In the genomic region with DNA sequence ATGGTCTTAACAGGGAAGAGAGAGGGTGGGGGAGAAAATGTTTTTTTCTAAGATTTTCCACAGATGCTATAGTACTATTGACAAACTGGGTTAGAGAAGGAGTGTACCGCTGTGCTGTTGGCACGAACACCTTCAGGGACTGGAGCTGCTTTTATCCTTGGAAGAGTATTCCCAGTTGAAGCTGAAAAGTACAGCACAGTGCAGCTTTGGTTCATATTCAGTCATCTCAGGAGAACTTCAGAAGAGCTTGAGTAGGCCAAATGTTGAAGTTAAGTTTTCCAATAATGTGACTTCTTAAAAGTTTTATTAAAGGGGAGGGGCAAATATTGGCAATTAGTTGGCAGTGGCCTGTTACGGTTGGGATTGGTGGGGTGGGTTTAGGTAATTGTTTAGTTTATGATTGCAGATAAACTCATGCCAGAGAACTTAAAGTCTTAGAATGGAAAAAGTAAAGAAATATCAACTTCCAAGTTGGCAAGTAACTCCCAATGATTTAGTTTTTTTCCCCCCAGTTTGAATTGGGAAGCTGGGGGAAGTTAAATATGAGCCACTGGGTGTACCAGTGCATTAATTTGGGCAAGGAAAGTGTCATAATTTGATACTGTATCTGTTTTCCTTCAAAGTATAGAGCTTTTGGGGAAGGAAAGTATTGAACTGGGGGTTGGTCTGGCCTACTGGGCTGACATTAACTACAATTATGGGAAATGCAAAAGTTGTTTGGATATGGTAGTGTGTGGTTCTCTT, we compare ENCODE assay signal across 1 cellular context.
TF ChIP-seq lines count a peak whose summit lies in the region.

No MANE protein-coding gene starts in this region.

TF ChIP-seq in K562, 482 proteins besides CTCF, POLR2A, EP300 and RAD21 (continued from another document and continues in another):
- TF ChIP-seq, protein P1, sequence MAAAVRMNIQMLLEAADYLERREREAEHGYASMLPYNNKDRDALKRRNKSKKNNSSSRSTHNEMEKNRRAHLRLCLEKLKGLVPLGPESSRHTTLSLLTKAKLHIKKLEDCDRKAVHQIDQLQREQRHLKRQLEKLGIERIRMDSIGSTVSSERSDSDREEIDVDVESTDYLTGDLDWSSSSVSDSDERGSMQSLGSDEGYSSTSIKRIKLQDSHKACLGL (CRISPR knock-in tag; IDR thresholded peaks at IDR 0.05; ENCODE audit: borderline replicate concordance, poor library complexity, severe bottlenecking), result no peak
- TF ChIP-seq ZBTB1 (CRISPR knock-in tag; IDR thresholded peaks at IDR 0.05; ENCODE audit: borderline replicate concordance, low read depth) (peak; percentile 41; the same call in 1 of the 2 replicates), EZH2 (IDR thresholded peaks at IDR 0.05; ENCODE audit: borderline replicate concordance, low read depth, low read length) (no peak), ZNF274 (IDR thresholded peaks at IDR 0.05; ENCODE audit: borderline replicate concordance, low read depth, low read length) (no peak), FOSL1 (tag; conservative IDR thresholded peaks at IDR 0.05) (no peak), MAZ (CRISPR knock-in tag; conservative IDR thresholded peaks at IDR 0.05 in 1 of 2, IDR thresholded peaks at IDR 0.05 in 1 of 2) (peak in 1 of 2 experiments; percentile 11; a peak in 3 of 4 replicates), L3MBTL2 (IDR thresholded peaks at IDR 0.05) (no peak), ILK (tag; IDR thresholded peaks at IDR 0.05; ENCODE audit: borderline replicate concordance, low read depth) (no peak), SIRT6 (IDR thresholded peaks at IDR 0.05; ENCODE audit: low read depth, low read length) (no peak), TEAD4 (IDR thresholded peaks at IDR 0.05; ENCODE audit: low read length) (peak; percentile 11; the same call in 1 of the 2 replicates), TEAD4 (CRISPR knock-in tag; IDR thresholded peaks at IDR 0.05; ENCODE audit: borderline replicate concordance) (no peak), TOE1 (IDR thresholded peaks at IDR 0.05; ENCODE audit: borderline replicate concordance) (no peak), TOE1 (CRISPR knock-in tag; IDR thresholded peaks at IDR 0.05; ENCODE audit: borderline replicate concordance, low read depth) (no peak), U2AF2 (optimal IDR thresholded peaks at IDR 0.05; ENCODE audit: low read depth, low read length) (no peak), KHSRP (IDR thresholded peaks at IDR 0.05) (no peak; the same call in none of the 2 replicates), ZNF311 (CRISPR knock-in tag; IDR thresholded peaks at IDR 0.05) (no peak), HCFC1 (IDR thresholded peaks at IDR 0.05; ENCODE audit: low read depth, low read length) (no peak), RUNX1 (IDR thresholded peaks at IDR 0.05; ENCODE audit: low read depth) (no peak), WHSC1 (IDR thresholded peaks at IDR 0.05; ENCODE audit: low read length) (no peak), CREM (IDR thresholded peaks at IDR 0.05; ENCODE audit: low read depth) (no peak), CREBBP (IDR thresholded peaks at IDR 0.05; ENCODE audit: low read depth, low read length) (no peak), RCOR1 (IDR thresholded peaks at IDR 0.05; ENCODE audit: borderline replicate concordance in 1 of 2, low read depth in 2 of 2, low read length in 2 of 2) (no peak), KDM2B (CRISPR knock-in tag; IDR thresholded peaks at IDR 0.05) (no peak), ZNF695 (CRISPR knock-in tag; IDR thresholded peaks at IDR 0.05) (no peak), CSDE1 (IDR thresholded peaks at IDR 0.05) (peak in 1 of 2 experiments; percentile 15; a peak in 1 of 4 replicates), NFYB (IDR thresholded peaks at IDR 0.05; ENCODE audit: extremely low read depth, insufficient read length) (no peak), ATF7 (IDR thresholded peaks at IDR 0.05) (no peak), TAF7 (tag; IDR thresholded peaks at IDR 0.05) (no peak), DNMT1 (IDR thresholded peaks at IDR 0.05) (no peak), GATAD2B (IDR thresholded peaks at IDR 0.05; ENCODE audit: borderline replicate concordance) (no peak), ZNF589 (CRISPR knock-in tag; IDR thresholded peaks at IDR 0.05; ENCODE audit: low read depth) (no peak), ZNF79 (CRISPR knock-in tag; IDR thresholded peaks at IDR 0.05; ENCODE audit: low read depth) (no peak)
- TF ChIP-seq, protein P2, sequence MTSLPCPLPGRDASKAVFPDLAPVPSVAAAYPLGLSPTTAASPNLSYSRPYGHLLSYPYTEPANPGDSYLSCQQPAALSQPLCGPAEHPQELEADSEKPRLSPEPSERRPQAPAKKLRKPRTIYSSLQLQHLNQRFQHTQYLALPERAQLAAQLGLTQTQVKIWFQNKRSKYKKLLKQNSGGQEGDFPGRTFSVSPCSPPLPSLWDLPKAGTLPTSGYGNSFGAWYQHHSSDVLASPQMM (CRISPR knock-in tag; IDR thresholded peaks at IDR 0.05), result no peak
- TF ChIP-seq, protein P3, sequence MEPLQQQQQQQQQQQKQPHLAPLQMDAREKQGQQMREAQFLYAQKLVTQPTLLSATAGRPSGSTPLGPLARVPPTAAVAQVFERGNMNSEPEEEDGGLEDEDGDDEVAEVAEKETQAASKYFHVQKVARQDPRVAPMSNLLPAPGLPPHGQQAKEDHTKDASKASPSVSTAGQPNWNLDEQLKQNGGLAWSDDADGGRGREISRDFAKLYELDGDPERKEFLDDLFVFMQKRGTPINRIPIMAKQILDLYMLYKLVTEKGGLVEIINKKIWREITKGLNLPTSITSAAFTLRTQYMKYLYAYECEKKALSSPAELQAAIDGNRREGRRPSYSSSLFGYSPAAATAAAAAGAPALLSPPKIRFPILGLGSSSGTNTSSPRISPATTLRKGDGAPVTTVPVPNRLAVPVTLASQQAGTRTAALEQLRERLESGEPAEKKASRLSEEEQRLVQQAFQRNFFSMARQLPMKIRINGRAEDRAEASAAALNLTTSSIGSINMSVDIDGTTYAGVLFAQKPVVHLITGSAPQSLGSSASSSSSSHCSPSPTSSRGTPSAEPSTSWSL (CRISPR knock-in tag; IDR thresholded peaks at IDR 0.05; ENCODE audit: borderline replicate concordance), result no peak
- TF ChIP-seq, protein P4, sequence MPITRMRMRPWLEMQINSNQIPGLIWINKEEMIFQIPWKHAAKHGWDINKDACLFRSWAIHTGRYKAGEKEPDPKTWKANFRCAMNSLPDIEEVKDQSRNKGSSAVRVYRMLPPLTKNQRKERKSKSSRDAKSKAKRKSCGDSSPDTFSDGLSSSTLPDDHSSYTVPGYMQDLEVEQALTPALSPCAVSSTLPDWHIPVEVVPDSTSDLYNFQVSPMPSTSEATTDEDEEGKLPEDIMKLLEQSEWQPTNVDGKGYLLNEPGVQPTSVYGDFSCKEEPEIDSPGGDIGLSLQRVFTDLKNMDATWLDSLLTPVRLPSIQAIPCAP (CRISPR knock-in tag; IDR thresholded peaks at IDR 0.05; ENCODE audit: borderline replicate concordance), result no peak
- TF ChIP-seq, protein P5, sequence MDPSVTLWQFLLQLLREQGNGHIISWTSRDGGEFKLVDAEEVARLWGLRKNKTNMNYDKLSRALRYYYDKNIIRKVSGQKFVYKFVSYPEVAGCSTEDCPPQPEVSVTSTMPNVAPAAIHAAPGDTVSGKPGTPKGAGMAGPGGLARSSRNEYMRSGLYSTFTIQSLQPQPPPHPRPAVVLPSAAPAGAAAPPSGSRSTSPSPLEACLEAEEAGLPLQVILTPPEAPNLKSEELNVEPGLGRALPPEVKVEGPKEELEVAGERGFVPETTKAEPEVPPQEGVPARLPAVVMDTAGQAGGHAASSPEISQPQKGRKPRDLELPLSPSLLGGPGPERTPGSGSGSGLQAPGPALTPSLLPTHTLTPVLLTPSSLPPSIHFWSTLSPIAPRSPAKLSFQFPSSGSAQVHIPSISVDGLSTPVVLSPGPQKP (CRISPR knock-in tag; IDR thresholded peaks at IDR 0.05), result no peak
- TF ChIP-seq, protein P6, sequence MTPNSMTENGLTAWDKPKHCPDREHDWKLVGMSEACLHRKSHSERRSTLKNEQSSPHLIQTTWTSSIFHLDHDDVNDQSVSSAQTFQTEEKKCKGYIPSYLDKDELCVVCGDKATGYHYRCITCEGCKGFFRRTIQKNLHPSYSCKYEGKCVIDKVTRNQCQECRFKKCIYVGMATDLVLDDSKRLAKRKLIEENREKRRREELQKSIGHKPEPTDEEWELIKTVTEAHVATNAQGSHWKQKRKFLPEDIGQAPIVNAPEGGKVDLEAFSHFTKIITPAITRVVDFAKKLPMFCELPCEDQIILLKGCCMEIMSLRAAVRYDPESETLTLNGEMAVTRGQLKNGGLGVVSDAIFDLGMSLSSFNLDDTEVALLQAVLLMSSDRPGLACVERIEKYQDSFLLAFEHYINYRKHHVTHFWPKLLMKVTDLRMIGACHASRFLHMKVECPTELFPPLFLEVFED (CRISPR knock-in tag; conservative IDR thresholded peaks at IDR 0.05), result peak; percentile 86
- TF ChIP-seq, protein P7, sequence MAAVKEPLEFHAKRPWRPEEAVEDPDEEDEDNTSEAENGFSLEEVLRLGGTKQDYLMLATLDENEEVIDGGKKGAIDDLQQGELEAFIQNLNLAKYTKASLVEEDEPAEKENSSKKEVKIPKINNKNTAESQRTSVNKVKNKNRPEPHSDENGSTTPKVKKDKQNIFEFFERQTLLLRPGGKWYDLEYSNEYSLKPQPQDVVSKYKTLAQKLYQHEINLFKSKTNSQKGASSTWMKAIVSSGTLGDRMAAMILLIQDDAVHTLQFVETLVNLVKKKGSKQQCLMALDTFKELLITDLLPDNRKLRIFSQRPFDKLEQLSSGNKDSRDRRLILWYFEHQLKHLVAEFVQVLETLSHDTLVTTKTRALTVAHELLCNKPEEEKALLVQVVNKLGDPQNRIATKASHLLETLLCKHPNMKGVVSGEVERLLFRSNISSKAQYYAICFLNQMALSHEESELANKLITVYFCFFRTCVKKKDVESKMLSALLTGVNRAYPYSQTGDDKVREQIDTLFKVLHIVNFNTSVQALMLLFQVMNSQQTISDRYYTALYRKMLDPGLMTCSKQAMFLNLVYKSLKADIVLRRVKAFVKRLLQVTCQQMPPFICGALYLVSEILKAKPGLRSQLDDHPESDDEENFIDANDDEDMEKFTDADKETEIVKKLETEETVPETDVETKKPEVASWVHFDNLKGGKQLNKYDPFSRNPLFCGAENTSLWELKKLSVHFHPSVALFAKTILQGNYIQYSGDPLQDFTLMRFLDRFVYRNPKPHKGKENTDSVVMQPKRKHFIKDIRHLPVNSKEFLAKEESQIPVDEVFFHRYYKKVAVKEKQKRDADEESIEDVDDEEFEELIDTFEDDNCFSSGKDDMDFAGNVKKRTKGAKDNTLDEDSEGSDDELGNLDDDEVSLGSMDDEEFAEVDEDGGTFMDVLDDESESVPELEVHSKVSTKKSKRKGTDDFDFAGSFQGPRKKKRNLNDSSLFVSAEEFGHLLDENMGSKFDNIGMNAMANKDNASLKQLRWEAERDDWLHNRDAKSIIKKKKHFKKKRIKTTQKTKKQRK (IDR thresholded peaks at IDR 0.05; ENCODE audit: borderline replicate concordance, low read depth, low read length), result no peak
- TF ChIP-seq, protein P8, sequence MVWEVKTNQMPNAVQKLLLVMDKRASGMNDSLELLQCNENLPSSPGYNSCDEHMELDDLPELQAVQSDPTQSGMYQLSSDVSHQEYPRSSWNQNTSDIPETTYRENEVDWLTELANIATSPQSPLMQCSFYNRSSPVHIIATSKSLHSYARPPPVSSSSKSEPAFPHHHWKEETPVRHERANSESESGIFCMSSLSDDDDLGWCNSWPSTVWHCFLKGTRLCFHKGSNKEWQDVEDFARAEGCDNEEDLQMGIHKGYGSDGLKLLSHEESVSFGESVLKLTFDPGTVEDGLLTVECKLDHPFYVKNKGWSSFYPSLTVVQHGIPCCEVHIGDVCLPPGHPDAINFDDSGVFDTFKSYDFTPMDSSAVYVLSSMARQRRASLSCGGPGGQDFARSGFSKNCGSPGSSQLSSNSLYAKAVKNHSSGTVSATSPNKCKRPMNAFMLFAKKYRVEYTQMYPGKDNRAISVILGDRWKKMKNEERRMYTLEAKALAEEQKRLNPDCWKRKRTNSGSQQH (CRISPR knock-in tag; IDR thresholded peaks at IDR 0.05), result peak; percentile 81
- TF ChIP-seq, protein P9, sequence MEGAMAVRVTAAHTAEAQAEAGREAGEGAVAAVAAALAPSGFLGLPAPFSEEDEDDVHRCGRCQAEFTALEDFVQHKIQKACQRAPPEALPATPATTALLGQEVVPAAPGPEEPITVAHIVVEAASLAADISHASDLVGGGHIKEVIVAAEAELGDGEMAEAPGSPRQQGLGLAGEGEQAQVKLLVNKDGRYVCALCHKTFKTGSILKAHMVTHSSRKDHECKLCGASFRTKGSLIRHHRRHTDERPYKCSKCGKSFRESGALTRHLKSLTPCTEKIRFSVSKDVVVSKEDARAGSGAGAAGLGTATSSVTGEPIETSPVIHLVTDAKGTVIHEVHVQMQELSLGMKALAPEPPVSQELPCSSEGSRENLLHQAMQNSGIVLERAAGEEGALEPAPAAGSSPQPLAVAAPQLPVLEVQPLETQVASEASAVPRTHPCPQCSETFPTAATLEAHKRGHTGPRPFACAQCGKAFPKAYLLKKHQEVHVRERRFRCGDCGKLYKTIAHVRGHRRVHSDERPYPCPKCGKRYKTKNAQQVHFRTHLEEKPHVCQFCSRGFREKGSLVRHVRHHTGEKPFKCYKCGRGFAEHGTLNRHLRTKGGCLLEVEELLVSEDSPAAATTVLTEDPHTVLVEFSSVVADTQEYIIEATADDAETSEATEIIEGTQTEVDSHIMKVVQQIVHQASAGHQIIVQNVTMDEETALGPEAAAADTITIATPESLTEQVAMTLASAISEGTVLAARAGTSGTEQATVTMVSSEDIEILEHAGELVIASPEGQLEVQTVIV (CRISPR knock-in tag; IDR thresholded peaks at IDR 0.05; ENCODE audit: borderline replicate concordance), result peak; percentile 9; the same call in 1 of the 2 replicates
- TF ChIP-seq, protein P10, sequence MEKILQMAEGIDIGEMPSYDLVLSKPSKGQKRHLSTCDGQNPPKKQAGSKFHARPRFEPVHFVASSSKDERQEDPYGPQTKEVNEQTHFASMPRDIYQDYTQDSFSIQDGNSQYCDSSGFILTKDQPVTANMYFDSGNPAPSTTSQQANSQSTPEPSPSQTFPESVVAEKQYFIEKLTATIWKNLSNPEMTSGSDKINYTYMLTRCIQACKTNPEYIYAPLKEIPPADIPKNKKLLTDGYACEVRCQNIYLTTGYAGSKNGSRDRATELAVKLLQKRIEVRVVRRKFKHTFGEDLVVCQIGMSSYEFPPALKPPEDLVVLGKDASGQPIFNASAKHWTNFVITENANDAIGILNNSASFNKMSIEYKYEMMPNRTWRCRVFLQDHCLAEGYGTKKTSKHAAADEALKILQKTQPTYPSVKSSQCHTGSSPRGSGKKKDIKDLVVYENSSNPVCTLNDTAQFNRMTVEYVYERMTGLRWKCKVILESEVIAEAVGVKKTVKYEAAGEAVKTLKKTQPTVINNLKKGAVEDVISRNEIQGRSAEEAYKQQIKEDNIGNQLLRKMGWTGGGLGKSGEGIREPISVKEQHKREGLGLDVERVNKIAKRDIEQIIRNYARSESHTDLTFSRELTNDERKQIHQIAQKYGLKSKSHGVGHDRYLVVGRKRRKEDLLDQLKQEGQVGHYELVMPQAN (IDR thresholded peaks at IDR 0.05; ENCODE audit: borderline replicate concordance), result no peak
- TF ChIP-seq, protein P11, sequence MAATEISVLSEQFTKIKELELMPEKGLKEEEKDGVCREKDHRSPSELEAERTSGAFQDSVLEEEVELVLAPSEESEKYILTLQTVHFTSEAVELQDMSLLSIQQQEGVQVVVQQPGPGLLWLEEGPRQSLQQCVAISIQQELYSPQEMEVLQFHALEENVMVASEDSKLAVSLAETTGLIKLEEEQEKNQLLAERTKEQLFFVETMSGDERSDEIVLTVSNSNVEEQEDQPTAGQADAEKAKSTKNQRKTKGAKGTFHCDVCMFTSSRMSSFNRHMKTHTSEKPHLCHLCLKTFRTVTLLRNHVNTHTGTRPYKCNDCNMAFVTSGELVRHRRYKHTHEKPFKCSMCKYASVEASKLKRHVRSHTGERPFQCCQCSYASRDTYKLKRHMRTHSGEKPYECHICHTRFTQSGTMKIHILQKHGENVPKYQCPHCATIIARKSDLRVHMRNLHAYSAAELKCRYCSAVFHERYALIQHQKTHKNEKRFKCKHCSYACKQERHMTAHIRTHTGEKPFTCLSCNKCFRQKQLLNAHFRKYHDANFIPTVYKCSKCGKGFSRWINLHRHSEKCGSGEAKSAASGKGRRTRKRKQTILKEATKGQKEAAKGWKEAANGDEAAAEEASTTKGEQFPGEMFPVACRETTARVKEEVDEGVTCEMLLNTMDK (IDR thresholded peaks at IDR 0.05; ENCODE audit: borderline replicate concordance, insufficient read depth, low read depth, low read length, poor library complexity, severe bottlenecking), result no peak
